7 cellular contexts compared by ENCODE assay signal in genomic region chr16:30482366-30482765, GRCh38. TPM values are rescaled to one million over a fixed set of nuclear protein-coding genes. Genes with fewer than 3 reads are reported as not detected.
DNase-seq lines count a peak whose midpoint lies in the region; ATAC-seq and TF ChIP-seq lines count a peak whose summit lies in the region.
"Had no signal": no experiment of that assay in that cellular context is flagged by ENCODE, and none has a peak within 500 bp of the region (broad histone marks: within the 10 kb centered on the region; RNA-seq: fewer than 3 reads in every experiment).

No MANE protein-coding gene starts in this region.

- no peaks in the 10 kb centered on the region for H3K4me1 ChIP-seq in liver (ENCODE audit: control insufficient read depth in 4 of 4, insufficient read depth in 4 of 4, low read length in 3 of 4)
- H3K4me1 ChIP-seq: breast epithelium had no signal

- H3K4me1 Mint-ChIP-seq in T-helper 17 cell (peaks cover 23% of the 10 kb centered on the region), endothelial cell (ENCODE audit: unreplicated experiment) (peaks cover 4% of the 10 kb centered on the region)

- no peak overlapping the region for H3K9ac ChIP-seq in liver (ENCODE audit: low read depth in 1 of 2, low read length in 2 of 2)

- no peaks in the 10 kb centered on the region for H3K27me3 Mint-ChIP-seq in T-helper 17 cell
- H3K27me3 Mint-ChIP-seq in endothelial cell (ENCODE audit: unreplicated experiment) = peaks cover 2% of the 10 kb centered on the region

- H3K4me3 ChIP-seq in liver (ENCODE audit: low read depth in 1 of 3, low read length in 3 of 3) = no peak overlapping the region
- H3K4me3 ChIP-seq: breast epithelium had no signal

- peaks cover 0 to 2% (median 2%) of the 10 kb centered on the region in 4 donors for H3K36me3 ChIP-seq in liver (ENCODE audit: control insufficient read depth in 4 of 4, insufficient read depth in 3 of 4, low read depth in 1 of 4, low read length in 3 of 4)
- H3K36me3 ChIP-seq: breast epithelium had no signal

- WGBS in liver = 99% methylated on average over 3 of the region's 3 CpGs

- H3K27ac Mint-ChIP-seq in T-helper 17 cell (peak overlapping the region; percentile 56), endothelial cell (ENCODE audit: unreplicated experiment) (no peak overlapping the region)

- peak; percentile 49 for ATAC-seq in T-helper 17 cell

- H3K27ac ChIP-seq in liver (ENCODE audit: low read depth in 1 of 2, low read length in 2 of 2) = no peak overlapping the region
- H3K27ac ChIP-seq: breast epithelium had no signal

- TF ChIP-seq CTCF in GM12872 (IDR thresholded peaks at IDR 0.05; ENCODE audit: insufficient read depth, low read depth, low read length) (peak; percentile 34; the same call in 2 of the 3 replicates), liver (IDR thresholded peaks at IDR 0.05; ENCODE audit: low read depth, low read length, missing input control) (peak; percentile 13), endothelial cell (IDR thresholded peaks at IDR 0.05; ENCODE audit: unreplicated experiment) (no peak)

- DNase-seq in T-helper 17 cell (no peak), endothelial cell (ENCODE audit: low spot score) (no peak), islet precursor cell (no peak), NCI-H2081 (lab: John Stamatoyannopoulos, UW) (no peak)

- no peaks in the 10 kb centered on the region for H3K27me3 ChIP-seq in liver (ENCODE audit: control insufficient read depth in 4 of 4, insufficient read depth in 4 of 4, low read length in 3 of 4)
- H3K27me3 ChIP-seq: breast epithelium had no signal

- H3K36me3 Mint-ChIP-seq in T-helper 17 cell (ENCODE audit: low read depth) (peaks cover 10% of the 10 kb centered on the region), endothelial cell (ENCODE audit: low read depth, unreplicated experiment) (no peaks in the 10 kb centered on the region)

- no peaks in the 10 kb centered on the region for H3K9me3 Mint-ChIP-seq in endothelial cell (ENCODE audit: unreplicated experiment)

- H3K4me3 Mint-ChIP-seq in T-helper 17 cell = no peak overlapping the region
- no peak overlapping the region for H3K4me3 Mint-ChIP-seq in endothelial cell (ENCODE audit: unreplicated experiment)

- H3K9me3 ChIP-seq in T-helper 17 cell (ENCODE audit: control insufficient read depth, low read length, poor library complexity, severe bottlenecking) (no peaks in the 10 kb centered on the region), liver (ENCODE audit: control insufficient read depth in 4 of 4, low read length in 3 of 4) (no peaks in the 10 kb centered on the region)
- H3K9me3 ChIP-seq: breast epithelium had no signal

- TF ChIP-seq RAD21 in liver (IDR thresholded peaks at IDR 0.05) = peak in 1 of 2 donors; percentile 16

TF ChIP-seq in liver, 16 proteins besides CTCF, POLR2A, EP300 and RAD21:
- TF ChIP-seq ATF3 (IDR thresholded peaks at IDR 0.05) (no peak), NR2F2 (IDR thresholded peaks at IDR 0.05) (no peak), GABPA (IDR thresholded peaks at IDR 0.05 in 1 of 2, conservative IDR thresholded peaks at IDR 0.05 in 1 of 2) (no peak), JUND (IDR thresholded peaks at IDR 0.05) (no peak), EGR1 (IDR thresholded peaks at IDR 0.05; ENCODE audit: low read depth in 2 of 2) (no peak), MAX (IDR thresholded peaks at IDR 0.05) (no peak)

RNA-seq across cellular contexts. Expression of gene ITGAL, which starts 9.8 kb away (rescaled TPM):
- total RNA-seq in T-helper 17 cell (100 to 1,000 TPM; 322 to 338 TPM), liver (10 to 100 TPM in 1 of 2 donors, 1 to 10 TPM in 1; 9.4 to 11.8 TPM), endothelial cell (ENCODE audit: unreplicated experiment) (not detected)
- 1 to 10 TPM; 4.3 to 4.4 TPM for polyA plus RNA-seq in liver

RNA-seq across cellular contexts. Expression of gene SEPHS2, which starts 36.7 kb away (rescaled TPM):
- 10 to 100 TPM; 18.3 to 21.4 TPM for total RNA-seq in T-helper 17 cell
- total RNA-seq in liver = 100 to 1,000 TPM in 1 of 2 donors, 10 to 100 TPM in 1; 50.1 to 122 TPM
- 100 to 1,000 TPM; 143 to 241 TPM for polyA plus RNA-seq in liver
- total RNA-seq in endothelial cell (ENCODE audit: unreplicated experiment) = 43.1 TPM

RNA-seq across cellular contexts. Expression of gene ZNF768, which starts 44.0 kb away (rescaled TPM):
- 1 to 10 TPM; 5.1 to 5.3 TPM for total RNA-seq in T-helper 17 cell
- 10 to 100 TPM in 1 of 2 donors, 1 to 10 TPM in 1; 8.9 to 12.8 TPM for total RNA-seq in liver
- 10 to 100 TPM in 1 of 2 donors, 1 to 10 TPM in 1; 2.2 to 16.9 TPM for polyA plus RNA-seq in liver
- total RNA-seq in endothelial cell (ENCODE audit: unreplicated experiment) = 31.4 TPM

RNA-seq across cellular contexts. Expression of gene ZNF747, which starts 52.3 kb away (rescaled TPM):
- total RNA-seq in T-helper 17 cell = 1 to 10 TPM; 7.6 TPM
- total RNA-seq in liver = 10 to 100 TPM in 1 of 2 donors, 1 to 10 TPM in 1; 6.9 to 10.5 TPM
- polyA plus RNA-seq in liver = 1 to 10 TPM; 3.8 to 6.2 TPM
- 9.7 TPM for total RNA-seq in endothelial cell (ENCODE audit: unreplicated experiment)

RNA-seq across cellular contexts. Expression of gene DCTPP1, which starts 52.5 kb away (rescaled TPM):
- total RNA-seq in T-helper 17 cell (10 to 100 TPM; 17.4 to 19.2 TPM), liver (10 to 100 TPM in 1 of 2 donors, 1 to 10 TPM in 1; 6.0 to 12.0 TPM), endothelial cell (ENCODE audit: unreplicated experiment) (61.1 TPM)
- polyA plus RNA-seq in liver = 10 to 100 TPM; 18.1 to 18.8 TPM

Comparison
In these comparisons a context has a peak if more than half of its experiments do, and no peak if none do; other contexts are left out.
1. RNA of gene ITGAL, which starts 9.8 kb away (total RNA-seq): 322 to 338 TPM in T-helper 17 cell; 9.4 to 11.8 TPM in liver and not detected in endothelial cell (single experiment); every median in the first group is over 10 times any median in the second.